1 cellular context compared by ENCODE assay signal in the genomic region with DNA sequence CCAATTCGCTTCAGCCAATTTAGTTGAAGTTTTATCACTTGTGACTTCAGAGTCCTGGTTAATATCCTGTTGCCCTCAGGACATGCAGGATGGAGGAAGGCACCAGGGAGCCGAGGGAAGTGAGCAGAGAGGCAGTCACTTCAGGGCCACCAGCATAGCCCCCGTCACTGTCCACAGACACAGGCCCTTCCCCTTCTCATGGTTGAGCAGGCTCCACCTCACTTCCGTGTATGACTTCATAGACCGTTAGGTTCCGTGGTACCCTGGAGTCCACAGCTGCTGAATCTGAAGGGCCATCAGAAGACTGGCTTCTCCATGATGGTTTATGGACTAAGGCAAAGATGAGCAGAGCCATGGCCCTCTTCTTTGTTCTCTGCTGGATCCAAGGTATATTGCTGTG.
TF ChIP-seq lines count a peak whose summit lies in the region.

Gene C2orf92, plus strand, starts transcription at position 266 of the 400 bp plus-strand sequence. Its CDS starts 76 bp downstream, at position 342.

TF ChIP-seq in neural cell, 6 proteins besides CTCF, POLR2A, EP300 and RAD21:
- TF ChIP-seq, protein P1, sequence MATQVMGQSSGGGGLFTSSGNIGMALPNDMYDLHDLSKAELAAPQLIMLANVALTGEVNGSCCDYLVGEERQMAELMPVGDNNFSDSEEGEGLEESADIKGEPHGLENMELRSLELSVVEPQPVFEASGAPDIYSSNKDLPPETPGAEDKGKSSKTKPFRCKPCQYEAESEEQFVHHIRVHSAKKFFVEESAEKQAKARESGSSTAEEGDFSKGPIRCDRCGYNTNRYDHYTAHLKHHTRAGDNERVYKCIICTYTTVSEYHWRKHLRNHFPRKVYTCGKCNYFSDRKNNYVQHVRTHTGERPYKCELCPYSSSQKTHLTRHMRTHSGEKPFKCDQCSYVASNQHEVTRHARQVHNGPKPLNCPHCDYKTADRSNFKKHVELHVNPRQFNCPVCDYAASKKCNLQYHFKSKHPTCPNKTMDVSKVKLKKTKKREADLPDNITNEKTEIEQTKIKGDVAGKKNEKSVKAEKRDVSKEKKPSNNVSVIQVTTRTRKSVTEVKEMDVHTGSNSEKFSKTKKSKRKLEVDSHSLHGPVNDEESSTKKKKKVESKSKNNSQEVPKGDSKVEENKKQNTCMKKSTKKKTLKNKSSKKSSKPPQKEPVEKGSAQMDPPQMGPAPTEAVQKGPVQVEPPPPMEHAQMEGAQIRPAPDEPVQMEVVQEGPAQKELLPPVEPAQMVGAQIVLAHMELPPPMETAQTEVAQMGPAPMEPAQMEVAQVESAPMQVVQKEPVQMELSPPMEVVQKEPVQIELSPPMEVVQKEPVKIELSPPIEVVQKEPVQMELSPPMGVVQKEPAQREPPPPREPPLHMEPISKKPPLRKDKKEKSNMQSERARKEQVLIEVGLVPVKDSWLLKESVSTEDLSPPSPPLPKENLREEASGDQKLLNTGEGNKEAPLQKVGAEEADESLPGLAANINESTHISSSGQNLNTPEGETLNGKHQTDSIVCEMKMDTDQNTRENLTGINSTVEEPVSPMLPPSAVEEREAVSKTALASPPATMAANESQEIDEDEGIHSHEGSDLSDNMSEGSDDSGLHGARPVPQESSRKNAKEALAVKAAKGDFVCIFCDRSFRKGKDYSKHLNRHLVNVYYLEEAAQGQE (IDR thresholded peaks at IDR 0.05; ENCODE audit: borderline replicate concordance), result no peak
- TF ChIP-seq MXI1 (conservative IDR thresholded peaks at IDR 0.05; ENCODE audit: poor library complexity, severe bottlenecking) (no peak), SMC3 (conservative IDR thresholded peaks at IDR 0.05; ENCODE audit: poor library complexity) (no peak), POLR2AphosphoS5 (IDR thresholded peaks at IDR 0.05) (no peak), TAF1 (IDR thresholded peaks at IDR 0.05; ENCODE audit: low read depth) (no peak), EZH2 (IDR thresholded peaks at IDR 0.05; ENCODE audit: borderline replicate concordance, insufficient read depth, low read length, poor library complexity, severe bottlenecking) (no peak)
